ENCODE assay signal across 8 cellular contexts in genomic region chr2:88055436-88056128, GRCh38. TPM values are rescaled to one million over a fixed set of nuclear protein-coding genes. Genes with fewer than 3 reads are reported as not detected.
DNase-seq lines count a peak whose midpoint lies in the region; ATAC-seq, FAIRE-seq and TF ChIP-seq lines count a peak whose summit lies in the region.

Gene KRCC1, minus strand, starts transcription at chr2:88055783. Its CDS starts 27,220 bp downstream, at chr2:88028563.

- H3K36me3 ChIP-seq in DOHH2 (ENCODE audit: control insufficient read depth, low read length): peaks cover 48% of the 10 kb centered on the region
- peaks cover 6% of the 10 kb centered on the region; the same call in 1 of the 2 replicates for H3K36me3 ChIP-seq in GM23248 (ENCODE audit: low read depth)
- H3K36me3 ChIP-seq in Karpas-422 (ENCODE audit: insufficient read depth, low read length): no peaks in the 10 kb centered on the region
- peaks cover 0 to 4% (median 0%) of the 10 kb centered on the region in 3 donors for H3K36me3 ChIP-seq in esophagus squamous epithelium

- ATAC-seq in activated T-cell treated with anti-CD3 and anti-CD28 coated beads, Interleukin-2, amount 50 U/mL, for 72 hours (replicated peaks in 1 of 2): peak; percentile 97

- H3K79me2 ChIP-seq in DOHH2 (ENCODE audit: control insufficient read depth, low read length) (peaks cover 46% of the 10 kb centered on the region), GM23248 (ENCODE audit: insufficient read depth) (peaks cover 58% of the 10 kb centered on the region), Karpas-422 (ENCODE audit: low read length) (peaks cover 28% of the 10 kb centered on the region)

- H3K4me1 ChIP-seq in DOHH2 (ENCODE audit: control insufficient read depth, low read length) (peaks cover 30% of the 10 kb centered on the region), GM23248 (ENCODE audit: insufficient read depth) (peaks cover 21% of the 10 kb centered on the region), Karpas-422 (ENCODE audit: low read length) (peaks cover 34% of the 10 kb centered on the region), esophagus squamous epithelium (peaks cover 16 to 44% (median 20%) of the 10 kb centered on the region in 3 donors)

- H3K27ac ChIP-seq in DOHH2 (ENCODE audit: low read depth, low read length) (peak within 1 kb of the TSS; percentile 76), GM23248 (peak within 1 kb of the TSS; percentile 76), Karpas-422 (ENCODE audit: low read length) (peak within 1 kb of the TSS; percentile 79), esophagus squamous epithelium (peak within 1 kb of the TSS; percentile 98 to 100 (median 98))

- no peaks in the 10 kb centered on the region for H3K9me2 ChIP-seq in DOHH2 (replicated peaks; ENCODE audit: control insufficient read depth, low read length)
- no peaks in the 10 kb centered on the region for H3K9me2 ChIP-seq in GM23248 (ENCODE audit: insufficient read depth)
- no peaks in the 10 kb centered on the region for H3K9me2 ChIP-seq in Karpas-422 (replicated peaks; ENCODE audit: insufficient read depth, low read length)

- H3K9me3 ChIP-seq in DOHH2 (ENCODE audit: control insufficient read depth, insufficient read depth, low read length): no peaks in the 10 kb centered on the region
- H3K9me3 ChIP-seq in GM23248 (ENCODE audit: low read depth): no peaks in the 10 kb centered on the region
- no peaks in the 10 kb centered on the region for H3K9me3 ChIP-seq in Karpas-422 (ENCODE audit: low read length)
- H3K9me3 ChIP-seq in esophagus squamous epithelium: no peaks in the 10 kb centered on the region

- TF ChIP-seq CTCF in DOHH2 (IDR thresholded peaks at IDR 0.05; ENCODE audit: low read depth, low read length, poor library complexity, severe bottlenecking) (no peak), esophagus squamous epithelium (IDR thresholded peaks at IDR 0.05) (peak in 3 of 6 experiments; percentile 17 to 38 (median 31))

- peak; percentile 48 for FAIRE-seq in RCC 7860 (lab: Jason Lieb, UNC)

- H3F3A ChIP-seq in DOHH2 (ENCODE audit: control insufficient read depth, insufficient read depth) (peaks cover 9% of the 10 kb centered on the region; the same call in 1 of the 2 replicates), GM23248 (ENCODE audit: insufficient read depth) (peaks cover 20% of the 10 kb centered on the region)

- peak within 1 kb of the TSS; percentile 92 for H3K4me3 ChIP-seq in DOHH2 (ENCODE audit: low read length)
- peak within 1 kb of the TSS; percentile 81 for H3K4me3 ChIP-seq in GM23248
- H3K4me3 ChIP-seq in Karpas-422 (ENCODE audit: low read length): peak within 1 kb of the TSS; percentile 90
- H3K4me3 ChIP-seq in esophagus squamous epithelium: peak within 1 kb of the TSS; percentile 76 to 96 (median 86)

- peak within 1 kb of the TSS; percentile 100 for H3K27ac Mint-ChIP-seq in activated T-cell treated with anti-CD3 and anti-CD28 coated beads, Interleukin-2, amount 50 U/mL, for 72 hours

- H4K20me1 ChIP-seq in DOHH2 (ENCODE audit: control insufficient read depth, insufficient read depth, low read depth, low read length) (0 out of 2 replicates have a peak, but pooled peaks cover 8% of the 10 kb centered on the region), GM23248 (ENCODE audit: insufficient read depth) (0 out of 2 replicates have a peak, but pooled peaks cover 13% of the 10 kb centered on the region), Karpas-422 (ENCODE audit: insufficient read depth, low read depth, low read length) (no peaks in the 10 kb centered on the region)

- peak within 1 kb of the TSS; percentile 89 for H2AFZ ChIP-seq in GM23248
- no peak within 1 kb of the TSS; the same call in none of the 2 replicates for H2AFZ ChIP-seq in Karpas-422 (ENCODE audit: low read length)

- H3K27me3 Mint-ChIP-seq in activated T-cell treated with anti-CD3 and anti-CD28 coated beads, Interleukin-2, amount 50 U/mL, for 72 hours (ENCODE audit: low read depth): no peaks in the 10 kb centered on the region

- H3K9me3 Mint-ChIP-seq in activated T-cell treated with anti-CD3 and anti-CD28 coated beads, Interleukin-2, amount 50 U/mL, for 72 hours: no peaks in the 10 kb centered on the region

- H3K4me2 ChIP-seq in DOHH2 (ENCODE audit: low read length): peak within 1 kb of the TSS; percentile 94
- peak within 1 kb of the TSS; percentile 97 for H3K4me2 ChIP-seq in GM23248 (ENCODE audit: unreplicated experiment)
- H3K4me2 ChIP-seq in Karpas-422 (ENCODE audit: low read depth, low read length, poor library complexity, severe bottlenecking): peak within 1 kb of the TSS; percentile 92

- H3K4me3 Mint-ChIP-seq in activated T-cell treated with anti-CD3 and anti-CD28 coated beads, Interleukin-2, amount 50 U/mL, for 72 hours: peak within 1 kb of the TSS; percentile 95 to 99

- H3K36me3 Mint-ChIP-seq in activated T-cell treated with anti-CD3 and anti-CD28 coated beads, Interleukin-2, amount 50 U/mL, for 72 hours (ENCODE audit: insufficient read depth in 2 of 2): peaks cover 6 to 18% of the 10 kb centered on the region in 2 donors

- H3K27me3 ChIP-seq in DOHH2 (ENCODE audit: control insufficient read depth, low read length) (no peaks in the 10 kb centered on the region), GM23248 (replicated peaks; ENCODE audit: insufficient read depth) (no peaks in the 10 kb centered on the region), Karpas-422 (ENCODE audit: low read length) (no peaks in the 10 kb centered on the region), esophagus squamous epithelium (no peaks in the 10 kb centered on the region)

- in situ Hi-C loops in GM23248 (cut with MboI): no loop called here

- WGBS in GM23248 (ENCODE audit: low coverage in 1 of 2, low lambda C conversion rate in 2 of 2, missing lambda C conversion rate in 2 of 2), 2 experiments: 0% methylated on average over 56 to 68 of the region's 71 CpGs
- 0 to 7% methylated on average over 2 to 4 of the region's 71 CpGs for WGBS in esophagus squamous epithelium, 2 donors

- intact Hi-C loops in esophagus squamous epithelium (cut with DNase I): loop anchor here (5.0 kb wide), 1 partner anchor 107 kb away; no protein-coding TSS in a partner anchor

- peaks cover 73% of the 10 kb centered on the region for H3K4me1 Mint-ChIP-seq in activated T-cell treated with anti-CD3 and anti-CD28 coated beads, Interleukin-2, amount 50 U/mL, for 72 hours (ENCODE audit: low read depth)

- DNase-seq in GM23248: peak; percentile 97
- DNase-seq in Karpas-422: peak; percentile 98
- DNase-seq in RCC 7860 (ENCODE audit: low spot score): peak; percentile 91
- DNase-seq in activated T-cell treated with anti-CD3 and anti-CD28 coated beads, Interleukin-2, amount 50 U/mL, for 72 hours: peak; percentile 95
- peak; percentile 73 for DNase-seq in esophagus squamous epithelium (lab: John Stamatoyannopoulos, UW)
- peak; percentile 95 for DNase-seq in myocyte (ENCODE audit: low read depth)
- peak; percentile 85 to 94 for DNase-seq in stimulated activated CD8-positive, alpha-beta memory T cell treated with anti-CD3 and anti-CD28 coated beads, Interleukin-7, amount 100 ng/mL, for 4 hours (ENCODE audit: low read depth in 2 of 2)

- H3K9ac ChIP-seq in GM23248 (peak within 1 kb of the TSS; percentile 88), Karpas-422 (ENCODE audit: low read length) (peak within 1 kb of the TSS; percentile 95)

- peak in 3 of 4 donors; percentile 50 to 97 (median 94) for TF ChIP-seq POLR2A in esophagus squamous epithelium (IDR thresholded peaks at IDR 0.05)

RNA-seq across cellular contexts. Expression of gene KRCC1, which starts in this region (rescaled TPM):
- 38.7 and 41.3 TPM in 2 replicates for total RNA-seq in GM23248 (2014; rRNA removed; shearing (Covaris generic))
- polyA plus RNA-seq in GM23248 (2016; fragmentation: Nextera tagmentation; extraction: Ambion mirVana): 33.1 and 35.4 TPM in 2 replicates
- 42.5 and 63.6 TPM in 2 replicates for total RNA-seq in Karpas-422 (2014; rRNA removed; shearing (Covaris generic); ENCODE audit: low replicate concordance)
- total RNA-seq in activated T-cell treated with anti-CD3 and anti-CD28 coated beads, Interleukin-2, amount 50 U/mL, for 72 hours: 10 to 100 TPM; 12.8 to 13.2 TPM
- total RNA-seq in esophagus squamous epithelium (10 to 100 TPM; 11.7 to 28.4 (median 20.1) TPM), myocyte (46.3 and 55.8 TPM in 2 replicates)
- 23.7 TPM for polyA plus RNA-seq in myocyte (2012)

Comparison
In these comparisons a context has a peak if more than half of its experiments do, and no peak if none do; other contexts are left out.
1. Peak in every context shown above with its lines: DNase-seq, ATAC-seq, H3K4me3 ChIP-seq and H3K27ac ChIP-seq.